25 cellular contexts compared by ENCODE assay signal in genomic region chr1:9723068-9723805, GRCh38.
DNase-seq lines count a peak whose midpoint lies in the region; ATAC-seq and TF ChIP-seq lines count a peak whose summit lies in the region.
"Had no signal": no experiment of that assay in that cellular context is flagged by ENCODE, and none has a peak within 500 bp of the region (broad histone marks: within the 10 kb centered on the region; RNA-seq: fewer than 3 reads in every experiment).

No MANE protein-coding gene starts in this region.

- H3K27ac Mint-ChIP-seq in activated naive CD4-positive, alpha-beta T cell treated with anti-CD3 and anti-CD28 coated beads, Interleukin-2, amount 10 ng/mL, durations not matched to agents 7 days and 5 days = peak overlapping the region; percentile 75
- peak overlapping the region in 1 of 2 donors; percentile 55 for H3K27ac Mint-ChIP-seq in activated naive CD4-positive, alpha-beta T cell treated with anti-CD3 and anti-CD28 coated beads, Interleukin-2, amount 50 U/mL, for 72 hours
- no peak overlapping the region for H3K27ac Mint-ChIP-seq in endothelial cell (ENCODE audit: unreplicated experiment)
- H3K27ac Mint-ChIP-seq in stimulated activated memory B cell treated with anti-CD40 and anti-IgM and Interleukin-4, amounts not matched to agents 10 μg/mL and 1 μg/mL and 100 μg/mL, for 72 hours = peak overlapping the region; percentile 73

- no peak overlapping the region for H3K4me3 Mint-ChIP-seq in activated naive CD4-positive, alpha-beta T cell treated with anti-CD3 and anti-CD28 coated beads, Interleukin-2, amount 10 ng/mL, durations not matched to agents 7 days and 5 days
- H3K4me3 Mint-ChIP-seq in endothelial cell (ENCODE audit: unreplicated experiment) = peak overlapping the region; percentile 71
- H3K4me3 Mint-ChIP-seq in stimulated activated memory B cell treated with anti-CD40 and anti-IgM and Interleukin-4, amounts not matched to agents 10 μg/mL and 1 μg/mL and 100 μg/mL, for 72 hours = no peak overlapping the region

- no peaks in the 10 kb centered on the region for H3K9me3 Mint-ChIP-seq in activated naive CD4-positive, alpha-beta T cell treated with anti-CD3 and anti-CD28 coated beads, Interleukin-2, amount 10 ng/mL, durations not matched to agents 7 days and 5 days
- peaks cover 0 to 4% of the 10 kb centered on the region in 2 donors for H3K9me3 Mint-ChIP-seq in activated naive CD4-positive, alpha-beta T cell treated with anti-CD3 and anti-CD28 coated beads, Interleukin-2, amount 50 U/mL, for 72 hours
- no peaks in the 10 kb centered on the region for H3K9me3 Mint-ChIP-seq in endothelial cell (ENCODE audit: unreplicated experiment)
- H3K9me3 Mint-ChIP-seq in stimulated activated memory B cell treated with anti-CD40 and anti-IgM and Interleukin-4, amounts not matched to agents 10 μg/mL and 1 μg/mL and 100 μg/mL, for 72 hours = no peaks in the 10 kb centered on the region

- H3K9me3 ChIP-seq in KOPT-K1 (ENCODE audit: insufficient read depth, low read length, poor library complexity, severe bottlenecking) (peaks cover 15% of the 10 kb centered on the region), breast epithelium (peaks cover 0 to 7% of the 10 kb centered on the region in 2 donors)
- H3K9me3 ChIP-seq: SJCRH30 had no signal

- H3K36me3 ChIP-seq in KOPT-K1 (ENCODE audit: insufficient read depth, low read length) (peaks cover 88% of the 10 kb centered on the region), breast epithelium (no peaks in the 10 kb centered on the region)

- DNase-seq in activated naive CD4-positive, alpha-beta T cell treated with anti-CD3 and anti-CD28 coated beads, Interleukin-2, amount 10 ng/mL, durations not matched to agents 7 days and 5 days = no peak
- DNase-seq in activated naive CD4-positive, alpha-beta T cell treated with anti-CD3 and anti-CD28 coated beads, Interleukin-2, amount 50 U/mL, for 72 hours (ENCODE audit: low spot score in 2 of 2) = no peak
- no peak for DNase-seq in endothelial cell (ENCODE audit: low spot score)
- DNase-seq in NCI-H82 (lab: John Stamatoyannopoulos, UW) = no peak
- DNase-seq in breast epithelium (ENCODE audit: low spot score in 2 of 2) = no peak
- no peak for DNase-seq in cortex of kidney (lab: John Stamatoyannopoulos, UW)
- DNase-seq: ACHN; activated CD4-positive, alpha-beta T cell treated with anti-CD3 and anti-CD28 coated beads, Interleukin-2, amount 50 U/mL, for 1 hour; activated gamma-delta T cell treated with Interleukin-2 at 50 U/mL for 16 hours; amygdala; head of caudate nucleus; left cardiac atrium; mammary epithelial cell; NCI-H1105; NCI-H1930; NCI-H2227 treated with DMSO at 0.1 percent for 48 hours; NCI-H69; occipital lobe; SJCRH30; small intestine; stimulated activated CD4-positive, alpha-beta T cell treated with anti-CD3 and anti-CD28 coated beads, Interleukin-1b, Interleukin-23, amount 100 ng/mL, for 48 hours had no signal

- CTCF ChIA-PET in activated naive CD4-positive, alpha-beta T cell treated with anti-CD3 and anti-CD28 coated beads, Interleukin-2, amount 10 ng/mL, durations not matched to agents 7 days and 5 days (lab: Charles Lee) = interaction anchor here (5.9 kb wide), 1 partner anchor 95 kb away, joined by 37 read pairs; no protein-coding TSS in a partner anchor

- H3K27ac ChIP-seq in KOPT-K1 (ENCODE audit: low read depth, low read length, poor library complexity, severe bottlenecking) (peak overlapping the region; percentile 13), breast epithelium (no peak overlapping the region)
- H3K27ac ChIP-seq: BLaER1, epithelial cell of prostate, SJCRH30 had no signal

- H3K36me3 Mint-ChIP-seq in activated naive CD4-positive, alpha-beta T cell treated with anti-CD3 and anti-CD28 coated beads, Interleukin-2, amount 10 ng/mL, durations not matched to agents 7 days and 5 days = peaks cover 76% of the 10 kb centered on the region
- H3K36me3 Mint-ChIP-seq in activated naive CD4-positive, alpha-beta T cell treated with anti-CD3 and anti-CD28 coated beads, Interleukin-2, amount 50 U/mL, for 72 hours = peaks cover 32 to 66% of the 10 kb centered on the region in 2 donors
- peaks cover 24% of the 10 kb centered on the region for H3K36me3 Mint-ChIP-seq in endothelial cell (ENCODE audit: low read depth, unreplicated experiment)
- H3K36me3 Mint-ChIP-seq in stimulated activated memory B cell treated with anti-CD40 and anti-IgM and Interleukin-4, amounts not matched to agents 10 μg/mL and 1 μg/mL and 100 μg/mL, for 72 hours = peaks cover 73% of the 10 kb centered on the region

- H3K4me1 ChIP-seq in breast epithelium = no peaks in the 10 kb centered on the region

- ATAC-seq in activated naive CD4-positive, alpha-beta T cell treated with anti-CD3 and anti-CD28 coated beads, Interleukin-2, amount 50 U/mL, for 72 hours = no peak
- no peak for ATAC-seq in stimulated activated memory B cell treated with anti-CD40 and anti-IgM and Interleukin-4, amounts not matched to agents 10 μg/mL and 1 μg/mL and 100 μg/mL, for 72 hours
- ATAC-seq: left cardiac atrium had no signal

- no peaks in the 10 kb centered on the region for H3K27me3 Mint-ChIP-seq in activated naive CD4-positive, alpha-beta T cell treated with anti-CD3 and anti-CD28 coated beads, Interleukin-2, amount 10 ng/mL, durations not matched to agents 7 days and 5 days
- H3K27me3 Mint-ChIP-seq in endothelial cell (ENCODE audit: unreplicated experiment) = no peaks in the 10 kb centered on the region
- no peaks in the 10 kb centered on the region for H3K27me3 Mint-ChIP-seq in stimulated activated memory B cell treated with anti-CD40 and anti-IgM and Interleukin-4, amounts not matched to agents 10 μg/mL and 1 μg/mL and 100 μg/mL, for 72 hours

- intact Hi-C loops in breast epithelium (cut with DNase I; ENCODE audit: low total_unique reads) = no loop called here

- peaks cover 85% of the 10 kb centered on the region for H3K4me1 Mint-ChIP-seq in activated naive CD4-positive, alpha-beta T cell treated with anti-CD3 and anti-CD28 coated beads, Interleukin-2, amount 10 ng/mL, durations not matched to agents 7 days and 5 days
- H3K4me1 Mint-ChIP-seq in endothelial cell (ENCODE audit: unreplicated experiment) = no peaks in the 10 kb centered on the region
- peaks cover 46% of the 10 kb centered on the region for H3K4me1 Mint-ChIP-seq in stimulated activated memory B cell treated with anti-CD40 and anti-IgM and Interleukin-4, amounts not matched to agents 10 μg/mL and 1 μg/mL and 100 μg/mL, for 72 hours

- no peaks in the 10 kb centered on the region for H3K27me3 ChIP-seq in breast epithelium
- H3K27me3 ChIP-seq: BLaER1, SJCRH30 had no signal

- no peak overlapping the region for H3K4me3 ChIP-seq in breast epithelium
- H3K4me3 ChIP-seq: BLaER1, SJCRH30 had no signal

- TF ChIP-seq POLR2A in breast epithelium (IDR thresholded peaks at IDR 0.05) = no peak

- TF ChIP-seq CTCF in endothelial cell (IDR thresholded peaks at IDR 0.05; ENCODE audit: unreplicated experiment) (no peak), breast epithelium (IDR thresholded peaks at IDR 0.05) (no peak)
